ENCODE assay signal across 15 cellular contexts in the genomic region with DNA sequence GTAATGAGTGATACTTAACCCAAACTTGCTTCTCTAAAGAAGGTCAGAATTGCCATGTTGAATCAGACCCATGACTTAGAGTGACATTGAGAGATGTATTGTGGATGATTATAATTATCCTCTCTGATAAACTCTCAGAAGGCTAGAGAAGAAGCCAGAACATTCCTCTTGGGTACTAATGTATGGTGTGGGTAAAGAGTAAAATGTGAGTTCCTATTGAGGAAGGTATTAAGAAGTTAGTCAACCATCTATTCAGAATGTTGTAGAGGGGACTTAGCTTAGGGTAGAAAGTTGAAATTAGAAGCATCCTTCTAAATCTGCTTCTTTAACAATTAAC. TPM values are rescaled to one million over a fixed set of nuclear protein-coding genes. Genes with fewer than 3 reads are reported as not detected.
DNase-seq lines count a peak whose midpoint lies in the region; ATAC-seq and TF ChIP-seq lines count a peak whose summit lies in the region.
"Had no signal": no experiment of that assay in that cellular context is flagged by ENCODE, and none has a peak within 500 bp of the region (broad histone marks: within the 10 kb centered on the region; RNA-seq: fewer than 3 reads in every experiment).

No MANE protein-coding gene starts in this region.

- TF ChIP-seq CTCF in osteocyte (IDR thresholded peaks at IDR 0.05), result no peak

- H3K79me2 ChIP-seq in Karpas-422 (ENCODE audit: low read length), result peaks cover 42% of the 10 kb centered on the region

- no peak overlapping the region for H2AFZ ChIP-seq in Karpas-422 (ENCODE audit: low read length)

- H3K36me3 ChIP-seq in Karpas-422 (ENCODE audit: insufficient read depth, low read length) (no peaks in the 10 kb centered on the region), adipocyte (ENCODE audit: control insufficient read depth, insufficient read depth, low read length, severe bottlenecking) (no peaks in the 10 kb centered on the region)

- no peaks in the 10 kb centered on the region for H3K27me3 Mint-ChIP-seq in osteocyte (ENCODE audit: unreplicated experiment)
- no peaks in the 10 kb centered on the region for H3K27me3 Mint-ChIP-seq in naive thymus-derived CD8-positive, alpha-beta T cell

- no peaks in the 10 kb centered on the region for H3K36me3 Mint-ChIP-seq in osteocyte (ENCODE audit: unreplicated experiment)
- H3K36me3 Mint-ChIP-seq in naive thymus-derived CD8-positive, alpha-beta T cell, result peaks cover 0 to 16% (median 0%) of the 10 kb centered on the region in 3 donors

- no peak for ATAC-seq in naive thymus-derived CD8-positive, alpha-beta T cell
- ATAC-seq: HepG2 had no signal

- H3K4me1 Mint-ChIP-seq in osteocyte (ENCODE audit: unreplicated experiment), result peaks cover 12% of the 10 kb centered on the region
- H3K4me1 Mint-ChIP-seq in naive thymus-derived CD8-positive, alpha-beta T cell, result peaks cover 0 to 15% (median 4%) of the 10 kb centered on the region in 4 donors
- H3K4me1 Mint-ChIP-seq: CD14-positive monocyte had no signal

- no peak overlapping the region for H3K4me2 ChIP-seq in Karpas-422 (ENCODE audit: low read depth, low read length, poor library complexity, severe bottlenecking)

- H3K9ac ChIP-seq in Karpas-422 (ENCODE audit: low read length) (no peak overlapping the region), adipocyte (ENCODE audit: low read length) (peak overlapping the region; percentile 1)

- in situ Hi-C loops in ACHN (cut with HindIII; ENCODE audit: low pct_ligation_motif_present, low pct_unique_long_range_greater_than_20kb, low sequenced_read_pairs), result no loop called here

- POLR2A ChIA-PET in naive thymus-derived CD8-positive, alpha-beta T cell (lab: Charles Lee), result interaction anchor here (0.7 kb wide), 1 partner anchor 33 kb away, joined by 3 read pairs; a partner anchor contains a TSS

- no peaks in the 10 kb centered on the region for H3K9me3 Mint-ChIP-seq in osteocyte (ENCODE audit: unreplicated experiment)
- H3K9me3 Mint-ChIP-seq in naive thymus-derived CD8-positive, alpha-beta T cell, result no peaks in the 10 kb centered on the region
- H3K9me3 Mint-ChIP-seq: CD14-positive monocyte had no signal

- no peaks in the 10 kb centered on the region for H4K20me1 ChIP-seq in Karpas-422 (ENCODE audit: insufficient read depth, low read depth, low read length)

- H3K4me3 ChIP-seq in Karpas-422 (ENCODE audit: low read length) (no peak overlapping the region), adipocyte (ENCODE audit: low read length) (peak overlapping the region; percentile 13)

- H3K9me2 ChIP-seq in Karpas-422 (replicated peaks; ENCODE audit: insufficient read depth, low read length), result no peaks in the 10 kb centered on the region

- H3K27me3 ChIP-seq in Karpas-422 (ENCODE audit: low read length) (no peaks in the 10 kb centered on the region), adipocyte (replicated peaks; ENCODE audit: control insufficient read depth, insufficient read depth, low read length) (no peaks in the 10 kb centered on the region)

- no peak overlapping the region for H3K4me3 Mint-ChIP-seq in osteocyte (ENCODE audit: unreplicated experiment)
- no peak overlapping the region for H3K4me3 Mint-ChIP-seq in naive thymus-derived CD8-positive, alpha-beta T cell
- H3K4me3 Mint-ChIP-seq: CD14-positive monocyte had no signal

- no peaks in the 10 kb centered on the region for H3K9me3 ChIP-seq in Karpas-422 (ENCODE audit: low read length)
- no peaks in the 10 kb centered on the region for H3K9me3 ChIP-seq in adipocyte (ENCODE audit: control insufficient read depth, low read length)

- peaks cover 2% of the 10 kb centered on the region; the same call in 1 of the 2 replicates for H3K4me1 ChIP-seq in Karpas-422 (ENCODE audit: low read length)
- peaks cover 10% of the 10 kb centered on the region for H3K4me1 ChIP-seq in adipocyte (ENCODE audit: control insufficient read depth, insufficient read depth, low read length)

- DNase-seq in Karpas-422 (peak; percentile 44), adipocyte (ENCODE audit: low read depth) (no peak), osteocyte (ENCODE audit: extremely low spot score, unreplicated experiment) (no peak), ACHN (no peak), AG20443 (ENCODE audit: low spot score) (no peak)
- DNase-seq in naive thymus-derived CD8-positive, alpha-beta T cell, result no peak
- DNase-seq in activated CD4-positive, CD25-positive, alpha-beta regulatory T cell treated with anti-CD3 and anti-CD28 coated beads, Interleukin-2, amount 50 U/mL, for 72 hours, result no peak
- DNase-seq: DMS79, NCI-H1417 treated with DMSO at 0.1 percent for 48 hours, NCI-H1930, NCI-H526, Right ventricle myocardium superior had no signal

- H3K27ac Mint-ChIP-seq in osteocyte (ENCODE audit: unreplicated experiment), result peak overlapping the region; percentile 34
- H3K27ac Mint-ChIP-seq in naive thymus-derived CD8-positive, alpha-beta T cell, result no peak overlapping the region

- H3K27ac ChIP-seq in Karpas-422 (ENCODE audit: low read length), result 0 out of 2 replicates have a peak overlapping the region, but pooled peaks have one; percentile 11

RNA-seq across cellular contexts. Expression of a gene that starts 7.3 kb away (rescaled TPM):
- total RNA-seq in Karpas-422 (2014; rRNA removed; shearing (Covaris generic); ENCODE audit: low replicate concordance), result 7.2 and 8.8 TPM in 2 replicates
- total RNA-seq in osteocyte, result 17.1 and 17.9 TPM in 2 replicates
- 10 to 100 TPM; 20.5 to 23.2 TPM for total RNA-seq in naive thymus-derived CD8-positive, alpha-beta T cell
- polyA plus RNA-seq in naive thymus-derived CD8-positive, alpha-beta T cell, result 10 to 100 TPM; 12.5 to 18.2 (median 17.1) TPM

RNA-seq across cellular contexts. Expression of a gene that starts 27.5 kb away (rescaled TPM):
- total RNA-seq in Karpas-422 (2014; rRNA removed; shearing (Covaris generic); ENCODE audit: low replicate concordance), result not detected in 2 replicates
- total RNA-seq in osteocyte, result not detected in 2 replicates
- not detected for total RNA-seq in naive thymus-derived CD8-positive, alpha-beta T cell
- polyA plus RNA-seq in naive thymus-derived CD8-positive, alpha-beta T cell, result not detected
- total RNA-seq: HepG2, MCF 10A, Right ventricle myocardium superior had no signal
- polyA plus RNA-seq: CD14-positive monocyte, HepG2 had no signal

RNA-seq across cellular contexts. Expression of a gene that starts 33.0 kb away (rescaled TPM):
- 39.5 and 40.9 TPM in 2 replicates for total RNA-seq in Karpas-422 (2014; rRNA removed; shearing (Covaris generic); ENCODE audit: low replicate concordance)
- total RNA-seq in osteocyte, result 21.7 and 22.6 TPM in 2 replicates
- total RNA-seq in naive thymus-derived CD8-positive, alpha-beta T cell, result 10 to 100 TPM; 25.1 to 28.1 TPM
- 10 to 100 TPM; 42.4 to 50.1 (median 47.3) TPM for polyA plus RNA-seq in naive thymus-derived CD8-positive, alpha-beta T cell
